20 cellular contexts compared by ENCODE assay signal in genomic region chr2:15195723-15196270, GRCh38.
DNase-seq lines count a peak whose midpoint lies in the region; ATAC-seq, FAIRE-seq and TF ChIP-seq lines count a peak whose summit lies in the region.
"Had no signal": no experiment of that assay in that cellular context is flagged by ENCODE, and none has a peak within 500 bp of the region (broad histone marks: within the 10 kb centered on the region; RNA-seq: fewer than 3 reads in every experiment).

No MANE protein-coding gene starts in this region.

- DNase-seq in LHCN-M2 (ENCODE audit: low read depth) = peak; percentile 26
- DNase-seq in PC-3 = peak; percentile 42
- peak; percentile 6 for DNase-seq in kidney tubule cell (ENCODE audit: low spot score)
- DNase-seq in small intestine = peak; percentile 58
- no peak for DNase-seq in mesothelial cell of epicardium (ENCODE audit: low spot score in 2 of 2, unreplicated experiment in 2 of 2)
- no peak for DNase-seq in OCI-M1 (lab: John Stamatoyannopoulos, UW)
- DNase-seq in iPS-NIHi11 (ENCODE audit: low spot score) = no peak
- DNase-seq: CD8-positive, alpha-beta memory T cell; KG1; MM.1S; NCI-H1092; NCI-H1436 treated with DMSO at 0.1 percent for 48 hours; NCI-H2029; NCI-H2171 treated with DMSO at 0.1 percent for 48 hours; NCI-H510A treated with DMSO at 0.1 percent for 48 hours; NCI-H82; SIG-M5 had no signal

- FAIRE-seq in small intestine (lab: Jason Lieb, UNC) = no peak

- H3K27ac ChIP-seq in PC-3 (ENCODE audit: low read length) (no peak overlapping the region), small intestine (ENCODE audit: low read depth in 1 of 2, low read length in 1 of 2) (no peak overlapping the region)
- H3K27ac ChIP-seq: BLaER1 treated with 17β-estradiol and CSF1 and Interleukin-3, amounts not matched to agents 10 nM and 100 nM; RWPE1 had no signal

- WGBS in small intestine, 3 donors = 66 to 81% (median 76%) methylated on average over 4 of the region's 4 CpGs

- H3K27me3 ChIP-seq in PC-3 (ENCODE audit: low read length) = no peaks in the 10 kb centered on the region
- no peaks in the 10 kb centered on the region for H3K27me3 ChIP-seq in small intestine (ENCODE audit: control insufficient read depth in 2 of 2, insufficient read depth in 2 of 2, low read length in 2 of 2)
- H3K27me3 ChIP-seq: BLaER1 treated with 17β-estradiol and CSF1 and Interleukin-3, amounts not matched to agents 10 nM and 100 nM had no signal

- H3K27ac Mint-ChIP-seq in mesothelial cell of epicardium = no peak overlapping the region
- H3K27ac Mint-ChIP-seq: CD8-positive, alpha-beta memory T cell had no signal

- H3K9me3 ChIP-seq in PC-3 (ENCODE audit: low read length) (no peaks in the 10 kb centered on the region), small intestine (ENCODE audit: control insufficient read depth, low read depth) (no peaks in the 10 kb centered on the region)
- H3K9me3 ChIP-seq: BLaER1 treated with 17β-estradiol and CSF1 and Interleukin-3, amounts not matched to agents 10 nM and 100 nM had no signal

- H3K4me3 ChIP-seq in PC-3 (ENCODE audit: low read length) (no peak overlapping the region), small intestine (ENCODE audit: low read depth in 1 of 2, low read length in 2 of 2) (no peak overlapping the region)
- H3K4me3 ChIP-seq: BLaER1 treated with 17β-estradiol and CSF1 and Interleukin-3, amounts not matched to agents 10 nM and 100 nM had no signal

- no peak overlapping the region for H3K4me2 ChIP-seq in PC-3 (ENCODE audit: low read length)
- H3K4me2 ChIP-seq: BLaER1 treated with 17β-estradiol and CSF1 and Interleukin-3, amounts not matched to agents 10 nM and 100 nM had no signal

- H3K4me1 ChIP-seq in PC-3 (ENCODE audit: insufficient read depth, low read length) (peaks cover 35% of the 10 kb centered on the region), small intestine (ENCODE audit: control insufficient read depth in 2 of 2, insufficient read depth in 1 of 2, low read depth in 1 of 2, low read length in 1 of 2) (no peaks in the 10 kb centered on the region)
- H3K4me1 ChIP-seq: BLaER1 treated with 17β-estradiol and CSF1 and Interleukin-3, amounts not matched to agents 10 nM and 100 nM had no signal

- no peaks in the 10 kb centered on the region for H3K36me3 ChIP-seq in PC-3 (ENCODE audit: low read depth, low read length)
- H3K36me3 ChIP-seq in small intestine (ENCODE audit: control insufficient read depth in 2 of 2, insufficient read depth in 2 of 2, low read length in 2 of 2) = no peaks in the 10 kb centered on the region

- CTCF ChIA-PET in PC-3 (lab: Charles Lee) = no interaction called here

- no peaks in the 10 kb centered on the region for H4K20me1 ChIP-seq in PC-3 (ENCODE audit: low read length)
- H4K20me1 ChIP-seq: BLaER1 treated with 17β-estradiol and CSF1 and Interleukin-3, amounts not matched to agents 10 nM and 100 nM had no signal

- H3F3A ChIP-seq in PC-3 (ENCODE audit: low read length, unreplicated experiment) = no peaks in the 10 kb centered on the region

- H3K27me3 Mint-ChIP-seq in mesothelial cell of epicardium (ENCODE audit: low read depth) = no peaks in the 10 kb centered on the region
- H3K27me3 Mint-ChIP-seq: CD8-positive, alpha-beta memory T cell had no signal

- peaks cover 11% of the 10 kb centered on the region for H3K4me1 Mint-ChIP-seq in mesothelial cell of epicardium
- H3K4me1 Mint-ChIP-seq: CD8-positive, alpha-beta memory T cell had no signal

- TF ChIP-seq CTCF in PC-3 (conservative IDR thresholded peaks at IDR 0.05; ENCODE audit: low read depth, low read length) (no peak), mesothelial cell of epicardium (IDR thresholded peaks at IDR 0.05; ENCODE audit: unreplicated experiment) (no peak)

- no peaks in the 10 kb centered on the region for H3K9me2 ChIP-seq in PC-3 (replicated peaks; ENCODE audit: low read length)

- H3K9ac ChIP-seq in PC-3 (ENCODE audit: low read length) = no peak overlapping the region
- H3K9ac ChIP-seq: BLaER1 treated with 17β-estradiol and CSF1 and Interleukin-3, amounts not matched to agents 10 nM and 100 nM had no signal

- ATAC-seq in PC-3 = no peak
- ATAC-seq: SK-N-SH treated with all-trans-retinoic acid at 6 μM for 48 hours had no signal

- no TSS peak for BruUV-seq in PC-3 (replicated peaks; lab: Mats Ljungman, UMichigan)

- H3K36me3 Mint-ChIP-seq in mesothelial cell of epicardium = peaks cover 11% of the 10 kb centered on the region

- POLR2A ChIA-PET in PC-3 (lab: Charles Lee; ENCODE audit: unreplicated experiment) = no interaction called here

- intact Hi-C loops in PC-3 (cut with micrococcal nuclease) = no loop called here

- no peaks in the 10 kb centered on the region for H3K79me2 ChIP-seq in PC-3 (ENCODE audit: low read length)

- H3K9me3 Mint-ChIP-seq in mesothelial cell of epicardium = peaks cover 7% of the 10 kb centered on the region
- H3K9me3 Mint-ChIP-seq: CD8-positive, alpha-beta memory T cell had no signal

- H3K4me3 Mint-ChIP-seq in mesothelial cell of epicardium = no peak overlapping the region
- H3K4me3 Mint-ChIP-seq: CD8-positive, alpha-beta memory T cell had no signal

- H2AFZ ChIP-seq in PC-3 (ENCODE audit: low read length) = no peak overlapping the region

Comparison
In these comparisons a context has a peak if more than half of its experiments do, and no peak if none do; other contexts are left out.
1. DNase-seq: peak in LHCN-M2 (single experiment), PC-3 (single experiment), kidney tubule cell (single experiment) and small intestine (single experiment); none in mesothelial cell of epicardium (0 of 2), OCI-M1 (single experiment) and iPS-NIHi11 (single experiment).